ENCODE assay signal across 27 cellular contexts in genomic region chr4:89707467-89707866, GRCh38.
"Had no signal": no experiment of that assay in that cellular context is flagged by ENCODE, and none has a peak within 500 bp of the region (broad histone marks: within the 10 kb centered on the region; RNA-seq: fewer than 3 reads in every experiment).

No MANE protein-coding gene starts in this region.

- H3K4me3 ChIP-seq: dorsolateral prefrontal cortex, gastrocnemius medialis, lower lobe of right lung, mucosa of descending colon, neural progenitor cell, prostate gland, right atrium auricular region, smooth muscle cell, stomach, thyroid gland had no signal

- H3K4me3 Mint-ChIP-seq: mesothelial cell of epicardium; naive B cell; natural killer cell treated with Interleukin-12 subunit alpha and Interleukin-12 subunit beta and Interleukin-15 and Interleukin-18, amount 100 ng/mL, for 72 hours; neural progenitor cell; type B pancreatic cell had no signal

- H3K27me3 Mint-ChIP-seq: naive B cell; natural killer cell treated with Interleukin-12 subunit alpha and Interleukin-12 subunit beta and Interleukin-15 and Interleukin-18, amount 100 ng/mL, for 72 hours had no signal

- H3K36me3 Mint-ChIP-seq: mesothelial cell of epicardium; naive B cell; natural killer cell treated with Interleukin-12 subunit alpha and Interleukin-12 subunit beta and Interleukin-15 and Interleukin-18, amount 100 ng/mL, for 72 hours; neural progenitor cell; type B pancreatic cell had no signal

- H2AFZ ChIP-seq: neural progenitor cell had no signal

- ATAC-seq: esophagus mucosa; gastrocnemius medialis; left ventricle myocardium superior; lower lobe of right lung; mucosa of descending colon; natural killer cell treated with Interleukin-12 subunit alpha and Interleukin-12 subunit beta and Interleukin-15 and Interleukin-18, amount 100 ng/mL, for 72 hours; sciatic nerve had no signal

- H3K4me2 ChIP-seq: neural progenitor cell, smooth muscle cell had no signal

- H3K27me3 ChIP-seq: dorsolateral prefrontal cortex, gastrocnemius medialis, neural progenitor cell, right atrium auricular region, stomach, thyroid gland had no signal

- H3K27ac Mint-ChIP-seq: mesothelial cell of epicardium; naive B cell; natural killer cell treated with Interleukin-12 subunit alpha and Interleukin-12 subunit beta and Interleukin-15 and Interleukin-18, amount 100 ng/mL, for 72 hours; neural progenitor cell; type B pancreatic cell had no signal

- H3K27ac ChIP-seq: epithelial cell of prostate, gastrocnemius medialis, lower lobe of right lung, neural progenitor cell, prostate gland, right atrium auricular region, stomach, thyroid gland had no signal

- H3K9me3 Mint-ChIP-seq: mesothelial cell of epicardium; naive B cell; natural killer cell treated with Interleukin-12 subunit alpha and Interleukin-12 subunit beta and Interleukin-15 and Interleukin-18, amount 100 ng/mL, for 72 hours; neural progenitor cell; type B pancreatic cell had no signal

- H3K4me1 Mint-ChIP-seq: naive B cell had no signal

- H3K9me3 ChIP-seq: gastrocnemius medialis, lower lobe of right lung, mucosa of descending colon, prostate gland, right atrium auricular region, stomach, thyroid gland had no signal

- H3K36me3 ChIP-seq: gastrocnemius medialis, lower lobe of right lung, neural progenitor cell, prostate gland, right atrium auricular region, stomach, thyroid gland had no signal

- H3K4me1 ChIP-seq: gastrocnemius medialis, lower lobe of right lung, prostate gland, stomach, thyroid gland had no signal

- H3K9ac ChIP-seq: neural progenitor cell had no signal

- DNase-seq: dorsolateral prefrontal cortex; effector CD4-positive, alpha-beta T cell; foreskin fibroblast; gastrocnemius medialis; head of caudate nucleus; left ventricle myocardium superior; lower lobe of right lung; mucosa of descending colon; naive B cell; nucleus accumbens; stimulated activated CD4-positive, alpha-beta T cell treated with anti-CD3 and anti-CD28 coated beads, Interleukin-12 subunit alpha, Interleukin-12 subunit beta, amount 100 ng/mL, for 4 hours; stimulated activated CD4-positive, alpha-beta T cell treated with anti-CD3 and anti-CD28 coated beads, Interleukin-1b, Interleukin-23, amount 100 ng/mL, for 48 hours; stimulated activated CD4-positive, alpha-beta T cell treated with anti-CD3 and anti-CD28 coated beads, Interleukin-4, amount 100 ng/mL, for 1 hour; stimulated activated CD8-positive, alpha-beta memory T cell treated with anti-CD3 and anti-CD28 coated beads, Interleukin-4, amount 100 ng/mL, for 48 hours; stimulated activated naive CD4-positive, alpha-beta T cell; stomach; thyroid gland had no signal
